Comparison of ENCODE assay signal across 8 cellular contexts in genomic region chr11:44556735-44557409, GRCh38. TPM values are rescaled to one million over a fixed set of nuclear protein-coding genes. Genes with fewer than 3 reads are reported as not detected.
DNase-seq lines count a peak whose midpoint lies in the region; ATAC-seq and TF ChIP-seq lines count a peak whose summit lies in the region.

No MANE protein-coding gene starts in this region.

- peak overlapping the region; percentile 40 for H3K27ac Mint-ChIP-seq in activated CD8-positive, alpha-beta T cell treated with anti-CD3 and anti-CD28 coated beads for 36 hours
- H3K27ac Mint-ChIP-seq in endodermal cell, result no peak overlapping the region
- peak overlapping the region; percentile 87 to 99 (median 94) for H3K27ac Mint-ChIP-seq in naive B cell

- intact Hi-C loops in activated CD8-positive, alpha-beta T cell treated with anti-CD3 and anti-CD28 coated beads for 36 hours (cut with micrococcal nuclease), result loop anchor here (1.0 to 10.0 kb wide), 4 partner anchors 59 to 338 kb away; no protein-coding TSS in a partner anchor

- WGBS in endodermal cell (ENCODE audit: insufficient coverage in 1 of 2, insufficient read length in 1 of 2), 2 experiments, result 48 to 84% methylated on average over 4 to 11 of the region's 11 CpGs

- peak; percentile 80 for TF ChIP-seq CTCF in activated CD8-positive, alpha-beta T cell treated with anti-CD3 and anti-CD28 coated beads for 36 hours (IDR thresholded peaks at IDR 0.05)
- TF ChIP-seq CTCF in endodermal cell (conservative IDR thresholded peaks at IDR 0.05) (peak; percentile 92), thoracic aorta (IDR thresholded peaks at IDR 0.05) (peak; percentile 85)

- H3K36me3 ChIP-seq in endodermal cell (ENCODE audit: control insufficient read depth, insufficient read depth, low read length) (no peaks in the 10 kb centered on the region), thoracic aorta (no peaks in the 10 kb centered on the region)

- H3K4me3 ChIP-seq in endodermal cell (ENCODE audit: low read length) (no peak overlapping the region), thoracic aorta (no peak overlapping the region)

- ATAC-seq in GM21825 (IDR thresholded peaks at IDR 0.05; ENCODE audit: unreplicated experiment) (peak; percentile 29), naive B cell (ENCODE audit: low read depth in 2 of 2) (peak; percentile 63 to 64), thoracic aorta (ENCODE audit: insufficient number of reproducible peaks, low FRiP score, low read depth) (no peak), GM21367 (IDR thresholded peaks at IDR 0.05; ENCODE audit: unreplicated experiment) (no peak)
- peak; percentile 66 for ATAC-seq in activated CD8-positive, alpha-beta T cell treated with anti-CD3 and anti-CD28 coated beads for 36 hours

- H3K27ac ChIP-seq in endodermal cell (ENCODE audit: low read depth, low read length) (no peak overlapping the region), thoracic aorta (no peak overlapping the region)

- H3K4me1 ChIP-seq in endodermal cell (ENCODE audit: control insufficient read depth, insufficient read depth, low read length) (peaks cover 4% of the 10 kb centered on the region), thoracic aorta (ENCODE audit: control insufficient read depth in 1 of 2, low read depth in 2 of 2) (peaks cover 0 to 7% of the 10 kb centered on the region in 2 donors)

- no peak overlapping the region for H3K9ac ChIP-seq in endodermal cell (ENCODE audit: extremely low read depth, low read length, poor library complexity, severe bottlenecking)

- POLR2A ChIA-PET in activated CD8-positive, alpha-beta T cell treated with anti-CD3 and anti-CD28 coated beads for 36 hours (lab: Charles Lee), result interaction anchor here (0.9 to 2.6 kb wide), 2 partner anchors 55 to 76 kb away, joined by 3 to 8 read pairs; no protein-coding TSS in a partner anchor

- no peaks in the 10 kb centered on the region for H3K36me3 Mint-ChIP-seq in activated CD8-positive, alpha-beta T cell treated with anti-CD3 and anti-CD28 coated beads for 36 hours (ENCODE audit: low read depth)
- no peaks in the 10 kb centered on the region for H3K36me3 Mint-ChIP-seq in endodermal cell (ENCODE audit: low read depth)
- H3K36me3 Mint-ChIP-seq in naive B cell, result no peaks in the 10 kb centered on the region

- CTCF ChIA-PET in activated CD8-positive, alpha-beta T cell treated with anti-CD3 and anti-CD28 coated beads for 36 hours (lab: Charles Lee), result interaction anchor here (0.6 to 13.8 kb wide), 35 partner anchors 8 to 355 kb away, joined by 3 to 307 read pairs (median 5); partner anchors contain the start of gene CD82

- H3K9me3 Mint-ChIP-seq in activated CD8-positive, alpha-beta T cell treated with anti-CD3 and anti-CD28 coated beads for 36 hours, result peaks cover 5% of the 10 kb centered on the region
- H3K9me3 Mint-ChIP-seq in endodermal cell (no peaks in the 10 kb centered on the region), naive B cell (peaks cover 0 to 1% (median 0%) of the 10 kb centered on the region in 7 donors)

- H3K27me3 ChIP-seq in endodermal cell (ENCODE audit: control insufficient read depth, insufficient read depth, low read length, poor library complexity, severe bottlenecking) (no peaks in the 10 kb centered on the region), thoracic aorta (replicated peaks; ENCODE audit: insufficient read depth) (no peaks in the 10 kb centered on the region)

- no peaks in the 10 kb centered on the region for H3K27me3 Mint-ChIP-seq in activated CD8-positive, alpha-beta T cell treated with anti-CD3 and anti-CD28 coated beads for 36 hours
- H3K27me3 Mint-ChIP-seq in endodermal cell (ENCODE audit: insufficient read depth), result peaks cover 6% of the 10 kb centered on the region
- no peaks in the 10 kb centered on the region for H3K27me3 Mint-ChIP-seq in naive B cell

- peak; percentile 5 for DNase-seq in DMS114 treated with DMSO at 0.1 percent for 48 hours (lab: John Stamatoyannopoulos, UW; ENCODE audit: unreplicated experiment)
- peak; percentile 48 for DNase-seq in NCI-H2171 treated with DMSO at 0.1 percent for 48 hours (lab: John Stamatoyannopoulos, UW)
- peak; percentile 85 for DNase-seq in activated CD8-positive, alpha-beta T cell treated with anti-CD3 and anti-CD28 coated beads for 36 hours
- peak; percentile 88 for DNase-seq in endodermal cell
- DNase-seq in naive B cell, result peak; percentile 56
- no peak for DNase-seq in thoracic aorta (ENCODE audit: low spot score)

- no peaks in the 10 kb centered on the region for H3K9me3 ChIP-seq in endodermal cell (ENCODE audit: control insufficient read depth, low read length)
- H3K9me3 ChIP-seq in thoracic aorta, result no peaks in the 10 kb centered on the region

- peaks cover 30% of the 10 kb centered on the region for H3K4me1 Mint-ChIP-seq in activated CD8-positive, alpha-beta T cell treated with anti-CD3 and anti-CD28 coated beads for 36 hours (ENCODE audit: low read depth)
- H3K4me1 Mint-ChIP-seq in endodermal cell (peaks cover 8% of the 10 kb centered on the region), naive B cell (peaks cover 40 to 61% (median 55%) of the 10 kb centered on the region in 3 donors)

- H3K4me3 Mint-ChIP-seq in activated CD8-positive, alpha-beta T cell treated with anti-CD3 and anti-CD28 coated beads for 36 hours, result no peak overlapping the region
- no peak overlapping the region for H3K4me3 Mint-ChIP-seq in endodermal cell
- peak overlapping the region; percentile 16 to 84 (median 59) for H3K4me3 Mint-ChIP-seq in naive B cell

RNA-seq across cellular contexts. Expression of gene CD82, which starts 8.6 kb away (rescaled TPM):
- 100 to 1,000 TPM; 289 to 319 TPM for total RNA-seq in activated CD8-positive, alpha-beta T cell treated with anti-CD3 and anti-CD28 coated beads for 36 hours
- 1 to 10 TPM; 1.7 to 3.0 TPM for total RNA-seq in endodermal cell
- polyA plus RNA-seq in endodermal cell (2013, experiment 1 of 2), result 19.6 TPM
- polyA plus RNA-seq in endodermal cell (2013, experiment 2 of 2), result 12.6 TPM
- polyA plus RNA-seq in naive B cell (ENCODE audit: low read depth in 6 of 6), result 100 to 1,000 TPM; 146 to 292 (median 225) TPM
- total RNA-seq in thoracic aorta, result 10 to 100 TPM; 15.4 to 23.4 TPM

Comparison
In these comparisons a context has a peak if more than half of its experiments do, and no peak if none do; other contexts are left out.
1. ATAC-seq: peak in GM21825 (single experiment), activated CD8-positive, alpha-beta T cell treated with anti-CD3 and anti-CD28 coated beads for 36 hours (single experiment) and naive B cell (2 of 2); none in thoracic aorta (single experiment) and GM21367 (single experiment).
2. H3K4me3 Mint-ChIP-seq: peak in naive B cell (8 of 8); none in activated CD8-positive, alpha-beta T cell treated with anti-CD3 and anti-CD28 coated beads for 36 hours (single experiment) and endodermal cell (single experiment).
3. RNA of gene CD82, which starts 8.6 kb away (total RNA-seq): 289 to 319 TPM in activated CD8-positive, alpha-beta T cell treated with anti-CD3 and anti-CD28 coated beads for 36 hours; 15.4 to 23.4 TPM in thoracic aorta and 1.7 to 3.0 TPM in endodermal cell; every median in the first group is over 10 times any median in the second.
4. Peak in every context shown above with its lines, with median percentiles within 50 percentile points of each other: CTCF ChIP-seq.